Comparison of ENCODE assay signal across 17 cellular contexts in genomic region chr12:116416161-116416560, GRCh38.
DNase-seq lines count a peak whose midpoint lies in the region; ATAC-seq, FAIRE-seq and TF ChIP-seq lines count a peak whose summit lies in the region.
"Had no signal": no experiment of that assay in that cellular context is flagged by ENCODE, and none has a peak within 500 bp of the region (broad histone marks: within the 10 kb centered on the region; RNA-seq: fewer than 3 reads in every experiment).

No MANE protein-coding gene starts in this region.

- H3K27ac ChIP-seq in Panc1 (ENCODE audit: low read length) (peak overlapping the region; percentile 75), spleen (no peak overlapping the region), kidney (ENCODE audit: low read depth in 2 of 2, low read length in 2 of 2) (no peak overlapping the region)
- H3K27ac ChIP-seq: 22Rv1, C4-2B had no signal

- H3K36me3 ChIP-seq in Panc1 (ENCODE audit: control insufficient read depth, insufficient read depth, low read length), result no peaks in the 10 kb centered on the region
- H3K36me3 ChIP-seq in spleen, result no peaks in the 10 kb centered on the region
- no peaks in the 10 kb centered on the region for H3K36me3 ChIP-seq in kidney (ENCODE audit: control insufficient read depth in 1 of 2, insufficient read depth in 2 of 2, low read length in 2 of 2)

- H3K27me3 ChIP-seq in Panc1 (ENCODE audit: control insufficient read depth, insufficient read depth, low read length) (no peaks in the 10 kb centered on the region), spleen (replicated peaks in 1 of 7) (no peaks in the 10 kb centered on the region)

- H3K27ac Mint-ChIP-seq in natural killer cell treated with Interleukin-12 subunit alpha and Interleukin-12 subunit beta and Interleukin-15 and Interleukin-18, amount 100 ng/mL, for 72 hours, result no peak overlapping the region
- H3K27ac Mint-ChIP-seq in natural killer cell, result no peak overlapping the region
- H3K27ac Mint-ChIP-seq in immature natural killer cell, result no peak overlapping the region
- H3K27ac Mint-ChIP-seq: H9 had no signal

- no peak for FAIRE-seq in kidney (lab: Jason Lieb, UNC)
- FAIRE-seq: K562 had no signal

- H3K9ac ChIP-seq in kidney (ENCODE audit: low read length in 2 of 2), result no peak overlapping the region

- no peak for TF ChIP-seq POLR2A in spleen (IDR thresholded peaks at IDR 0.05)

- no peaks in the 10 kb centered on the region for H3K9me3 ChIP-seq in Panc1 (ENCODE audit: control insufficient read depth, insufficient read depth, low read depth, low read length)
- H3K9me3 ChIP-seq in spleen, result no peaks in the 10 kb centered on the region
- no peaks in the 10 kb centered on the region for H3K9me3 ChIP-seq in kidney (ENCODE audit: control insufficient read depth in 1 of 2, low read length in 2 of 2)
- H3K9me3 ChIP-seq: Caco-2 had no signal

- TF ChIP-seq CTCF in natural killer cell (IDR thresholded peaks at IDR 0.05) (no peak), Panc1 (IDR thresholded peaks at IDR 0.05) (no peak), spleen (IDR thresholded peaks at IDR 0.05 in 8 of 11, conservative IDR thresholded peaks at IDR 0.05 in 3 of 11) (no peak), kidney (IDR thresholded peaks at IDR 0.05; ENCODE audit: borderline replicate concordance, extremely low read depth, insufficient read depth) (no peak)

- no peaks in the 10 kb centered on the region for H3K36me3 Mint-ChIP-seq in natural killer cell treated with Interleukin-12 subunit alpha and Interleukin-12 subunit beta and Interleukin-15 and Interleukin-18, amount 100 ng/mL, for 72 hours
- H3K36me3 Mint-ChIP-seq in natural killer cell (no peaks in the 10 kb centered on the region), immature natural killer cell (no peaks in the 10 kb centered on the region)

- no peaks in the 10 kb centered on the region for H3K4me1 Mint-ChIP-seq in natural killer cell treated with Interleukin-12 subunit alpha and Interleukin-12 subunit beta and Interleukin-15 and Interleukin-18, amount 100 ng/mL, for 72 hours (ENCODE audit: low read depth in 2 of 2)
- H3K4me1 Mint-ChIP-seq in natural killer cell, result no peaks in the 10 kb centered on the region
- no peaks in the 10 kb centered on the region for H3K4me1 Mint-ChIP-seq in immature natural killer cell

- DNase-seq in natural killer cell treated with Interleukin-12 subunit alpha and Interleukin-12 subunit beta and Interleukin-15 and Interleukin-18, amount 100 ng/mL, for 72 hours (ENCODE audit: low spot score), result peak; percentile 38
- DNase-seq in natural killer cell (no peak), Panc1 (ENCODE audit: low read depth, low spot score) (no peak), islet precursor cell (peak; percentile 85), spleen (peak; percentile 24), kidney (no peak), immature natural killer cell (no peak)
- DNase-seq: Caco-2, DMS53, H9, NCI-H146, NCI-H226, NCI-H526 treated with DMSO at 0.1 percent for 48 hours had no signal

- intact Hi-C loops in natural killer cell (cut with micrococcal nuclease), result no loop called here
- intact Hi-C loops in Panc1 (cut with micrococcal nuclease; ENCODE audit: unreplicated experiment), result no loop called here
- intact Hi-C loops in spleen (cut with DNase I; ENCODE audit: low total_unique reads), result no loop called here
- intact Hi-C loops in kidney (cut with DNase I), result no loop called here

- BruUV-seq in Panc1 (replicated peaks; lab: Mats Ljungman, UMichigan), result no TSS peak

- in situ Hi-C loops in Panc1 (cut with HindIII; ENCODE audit: low pct_unique_long_range_greater_than_20kb, low sequenced_read_pairs), result no loop called here

- POLR2A ChIA-PET in Panc1 (lab: Charles Lee), result interaction anchor here (0.6 kb wide), 1 partner anchor 58 kb away, joined by 4 read pairs; no protein-coding TSS in a partner anchor

- no peaks in the 10 kb centered on the region for H3K9me3 Mint-ChIP-seq in natural killer cell treated with Interleukin-12 subunit alpha and Interleukin-12 subunit beta and Interleukin-15 and Interleukin-18, amount 100 ng/mL, for 72 hours
- H3K9me3 Mint-ChIP-seq in natural killer cell, result no peaks in the 10 kb centered on the region
- H3K9me3 Mint-ChIP-seq in immature natural killer cell, result no peaks in the 10 kb centered on the region
- H3K9me3 Mint-ChIP-seq: H9 had no signal

- 48 to 72% (median 67%) methylated on average over 4 of the region's 4 CpGs for WGBS in spleen, 5 donors

- H3K4me1 ChIP-seq in Panc1 (ENCODE audit: control insufficient read depth, insufficient read depth, low read length) (peaks cover 21% of the 10 kb centered on the region), spleen (peaks cover 0 to 8% (median 2%) of the 10 kb centered on the region in 6 donors), kidney (ENCODE audit: control insufficient read depth in 1 of 2, insufficient read depth in 1 of 2, low read depth in 1 of 2, low read length in 2 of 2) (no peaks in the 10 kb centered on the region)
- H3K4me1 ChIP-seq: Caco-2 had no signal

- ATAC-seq in natural killer cell treated with Interleukin-12 subunit alpha and Interleukin-12 subunit beta and Interleukin-15 and Interleukin-18, amount 100 ng/mL, for 72 hours, result no peak
- ATAC-seq in natural killer cell (no peak), Panc1 (peak; percentile 59), GM21528 (IDR thresholded peaks at IDR 0.05; ENCODE audit: low FRiP score, unreplicated experiment) (no peak)
- ATAC-seq: K562 had no signal

- H3K4me3 ChIP-seq in Panc1 (ENCODE audit: low read depth in 2 of 2, low read length in 2 of 2), result no peak overlapping the region
- no peak overlapping the region for H3K4me3 ChIP-seq in spleen
- no peak overlapping the region for H3K4me3 ChIP-seq in kidney (ENCODE audit: low read length in 2 of 2)
- H3K4me3 ChIP-seq: K562 had no signal

- no peak overlapping the region for H3K4me3 Mint-ChIP-seq in natural killer cell treated with Interleukin-12 subunit alpha and Interleukin-12 subunit beta and Interleukin-15 and Interleukin-18, amount 100 ng/mL, for 72 hours
- H3K4me3 Mint-ChIP-seq in natural killer cell, result no peak overlapping the region
- no peak overlapping the region for H3K4me3 Mint-ChIP-seq in immature natural killer cell
- H3K4me3 Mint-ChIP-seq: H9 had no signal

- CTCF ChIA-PET in Panc1 (lab: Charles Lee), result no interaction called here

- peaks cover 0 to 2% of the 10 kb centered on the region in 2 donors for H3K27me3 Mint-ChIP-seq in natural killer cell treated with Interleukin-12 subunit alpha and Interleukin-12 subunit beta and Interleukin-15 and Interleukin-18, amount 100 ng/mL, for 72 hours
- H3K27me3 Mint-ChIP-seq in natural killer cell (ENCODE audit: low read depth in 2 of 2) (peaks cover 0 to 3% of the 10 kb centered on the region in 2 donors), immature natural killer cell (ENCODE audit: low read depth in 3 of 3) (peaks cover 0 to 5% (median 2%) of the 10 kb centered on the region in 3 donors)

Comparison
In these comparisons a context has a peak if more than half of its experiments do, and no peak if none do; other contexts are left out.
1. DNase-seq: peak in natural killer cell treated with Interleukin-12 subunit alpha and Interleukin-12 subunit beta and Interleukin-15 and Interleukin-18, amount 100 ng/mL, for 72 hours (single experiment), islet precursor cell (single experiment) and spleen (single experiment); none in natural killer cell (single experiment), Panc1 (single experiment), kidney (single experiment) and immature natural killer cell (0 of 3).